1 cellular context compared by ENCODE assay signal in genomic region chr10:47278152-47278473, GRCh38.
TF ChIP-seq lines count a peak whose summit lies in the region.

No MANE protein-coding gene starts in this region.

TF ChIP-seq in HCT116, 20 proteins besides CTCF, POLR2A, EP300 and RAD21:
- TF ChIP-seq EZH2phosphoT487 (IDR thresholded peaks at IDR 0.05; ENCODE audit: borderline replicate concordance), result no peak
